17 cellular contexts compared by ENCODE assay signal in the genomic region with DNA sequence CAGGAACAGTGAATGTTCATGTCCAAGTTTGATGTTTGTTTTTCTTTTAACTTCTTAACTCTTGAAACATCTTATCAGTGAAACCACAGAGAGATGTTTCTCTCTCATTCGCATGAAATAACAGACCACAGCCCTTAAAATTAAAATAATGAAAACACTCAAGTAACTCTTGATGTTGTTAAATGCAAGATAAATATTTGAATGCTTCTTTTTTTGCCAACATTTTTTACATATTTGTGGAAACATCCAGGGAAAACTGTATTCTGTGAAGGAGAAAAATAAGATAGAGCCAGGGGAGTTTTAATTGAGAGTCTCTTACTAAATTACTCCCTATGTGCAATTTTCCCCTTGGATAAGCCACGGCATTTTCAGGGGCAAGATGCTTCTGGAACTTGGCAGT.
A peak's percentile ranks its signal among the peaks of the same experiment; 100 is the strongest.
DNase-seq lines count a peak whose midpoint lies in the region; ATAC-seq and TF ChIP-seq lines count a peak whose summit lies in the region.
"Had no signal": no experiment of that assay in that cellular context is flagged by ENCODE, and none has a peak within 500 bp of the region (broad histone marks: within the 10 kb centered on the region; RNA-seq: fewer than 3 reads in every experiment).

No MANE protein-coding gene starts in this region.

- H3K27me3 ChIP-seq in right atrium auricular region = no peaks in the 10 kb centered on the region
- no peaks in the 10 kb centered on the region for H3K27me3 ChIP-seq in CD8-positive, alpha-beta memory T cell (ENCODE audit: insufficient read depth, low read length, poor library complexity, severe bottlenecking)
- H3K27me3 ChIP-seq: gastrocnemius medialis, stomach had no signal

- TF ChIP-seq CTCF in right atrium auricular region (IDR thresholded peaks at IDR 0.05) = no peak

- no peak overlapping the region for H3K27ac ChIP-seq in right atrium auricular region
- H3K27ac ChIP-seq in CD8-positive, alpha-beta memory T cell (ENCODE audit: low read depth, low read length) = no peak overlapping the region
- H3K27ac ChIP-seq: stomach had no signal

- no peak overlapping the region for H3K4me3 ChIP-seq in right atrium auricular region
- H3K4me3 ChIP-seq in CD8-positive, alpha-beta memory T cell (ENCODE audit: low read length) = no peak overlapping the region
- H3K4me3 ChIP-seq: gastrocnemius medialis, stomach had no signal

- POLR2A ChIA-PET in CD8-positive, alpha-beta memory T cell (lab: Charles Lee) = no interaction called here

- H3K4me3 Mint-ChIP-seq in CD8-positive, alpha-beta memory T cell = peak overlapping the region in 1 of 7 donors; percentile 1
- H3K4me3 Mint-ChIP-seq: effector memory CD8-positive, alpha-beta T cell; T-helper 17 cell had no signal

- no peaks in the 10 kb centered on the region for H3K9me3 ChIP-seq in right atrium auricular region
- H3K9me3 ChIP-seq in CD8-positive, alpha-beta memory T cell (ENCODE audit: low read length) = no peaks in the 10 kb centered on the region
- H3K9me3 ChIP-seq: gastrocnemius medialis, stomach had no signal

- peak; percentile 6 for ATAC-seq in Right ventricle myocardium inferior
- ATAC-seq in HG03025 (IDR thresholded peaks at IDR 0.05; ENCODE audit: low FRiP score, unreplicated experiment) = no peak
- ATAC-seq: effector memory CD8-positive, alpha-beta T cell; gastrocnemius medialis; T-helper 17 cell had no signal

- H3K4me1 ChIP-seq in right atrium auricular region = peaks cover 0 to 10% of the 10 kb centered on the region in 2 donors
- peaks cover 26% of the 10 kb centered on the region for H3K4me1 ChIP-seq in CD8-positive, alpha-beta memory T cell (ENCODE audit: insufficient read depth, low read length)
- H3K4me1 ChIP-seq: stomach had no signal

- no peaks in the 10 kb centered on the region for H3K36me3 ChIP-seq in right atrium auricular region
- H3K36me3 ChIP-seq in CD8-positive, alpha-beta memory T cell (ENCODE audit: insufficient read depth, low read length) = no peaks in the 10 kb centered on the region
- H3K36me3 ChIP-seq: gastrocnemius medialis, stomach had no signal

- CTCF ChIA-PET in CD8-positive, alpha-beta memory T cell (lab: Charles Lee) = no interaction called here

- peaks cover 0 to 2% (median 0%) of the 10 kb centered on the region in 3 donors for H3K36me3 Mint-ChIP-seq in CD8-positive, alpha-beta memory T cell

- intact Hi-C loops in Right ventricle myocardium inferior (cut with DNase I) = no loop called here

- DNase-seq in Right ventricle myocardium inferior (ENCODE audit: missing footprints) = no peak
- DNase-seq in right atrium auricular region (ENCODE audit: low spot score) = no peak
- peak; percentile 40 for DNase-seq in astrocyte of the hippocampus (ENCODE audit: low read depth, low spot score)
- peak; percentile 67 for DNase-seq in kidney glomerular epithelial cell (lab: John Stamatoyannopoulos, UW)
- peak; percentile 9 for DNase-seq in ureter (ENCODE audit: low spot score)
- no peak for DNase-seq in CD8-positive, alpha-beta memory T cell
- DNase-seq in NCI-H1436 treated with DMSO at 0.1 percent for 48 hours (lab: John Stamatoyannopoulos, UW) = no peak
- DNase-seq: activated CD4-positive, CD25-positive, alpha-beta regulatory T cell; DMS 273 treated with DMSO at 0.1 percent for 48 hours; effector memory CD8-positive, alpha-beta T cell; gastrocnemius medialis; H7; NCI-H1694 treated with DMSO at 0.1 percent for 48 hours; Right ventricle myocardium superior; stomach; T-helper 17 cell had no signal

- no peaks in the 10 kb centered on the region for H3K9me3 Mint-ChIP-seq in CD8-positive, alpha-beta memory T cell

- peak overlapping the region in 1 of 8 donors; percentile 54 for H3K27ac Mint-ChIP-seq in CD8-positive, alpha-beta memory T cell
- H3K27ac Mint-ChIP-seq: effector memory CD8-positive, alpha-beta T cell; T-helper 17 cell had no signal

- peaks cover 14 to 33% (median 24%) of the 10 kb centered on the region in 3 donors for H3K4me1 Mint-ChIP-seq in CD8-positive, alpha-beta memory T cell
- H3K4me1 Mint-ChIP-seq: T-helper 17 cell had no signal

- peaks cover 3 to 4% of the 10 kb centered on the region in 2 donors for H3K27me3 Mint-ChIP-seq in CD8-positive, alpha-beta memory T cell
- H3K27me3 Mint-ChIP-seq: T-helper 17 cell had no signal

Comparison
In these comparisons a context has a peak if more than half of its experiments do, and no peak if none do; other contexts are left out.
1. DNase-seq: peak in astrocyte of the hippocampus (single experiment), kidney glomerular epithelial cell (single experiment) and ureter (single experiment); none in Right ventricle myocardium inferior (single experiment), right atrium auricular region (single experiment), CD8-positive, alpha-beta memory T cell (0 of 5) and NCI-H1436 treated with DMSO at 0.1 percent for 48 hours (single experiment).